Comparison of ENCODE assay signal across 1 cellular context in the genomic region with DNA sequence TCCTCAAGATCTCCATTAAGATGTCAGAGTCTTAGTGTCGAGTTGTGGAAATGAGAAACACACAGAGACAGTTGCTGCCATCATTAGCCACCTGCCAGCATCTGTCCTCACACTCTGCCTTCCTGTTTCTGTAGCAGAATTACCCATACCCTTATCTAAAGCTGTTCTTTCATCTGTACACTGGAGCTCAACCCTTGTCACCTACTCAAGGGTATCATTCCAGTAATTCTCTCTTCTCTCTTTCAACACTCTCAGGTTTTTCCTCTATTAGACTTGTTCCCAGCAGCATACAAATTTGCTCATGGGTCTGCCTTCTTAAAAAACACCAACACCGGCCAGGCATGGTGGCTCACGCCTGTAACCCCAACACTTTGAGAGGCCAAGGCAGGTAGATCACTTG.
TF ChIP-seq lines count a peak whose summit lies in the region.

No MANE protein-coding gene starts in this region.

TF ChIP-seq in GM12878, 131 proteins besides CTCF, POLR2A, EP300 and RAD21:
- no peak for TF ChIP-seq ZBED1 (IDR thresholded peaks at IDR 0.05; ENCODE audit: borderline replicate concordance)
- TF ChIP-seq ZNF217 (IDR thresholded peaks at IDR 0.05), result no peak
- TF ChIP-seq WRNIP1 (IDR thresholded peaks at IDR 0.05; ENCODE audit: borderline replicate concordance, low read depth, low read length), result no peak
- no peak for TF ChIP-seq NR2F1 (conservative IDR thresholded peaks at IDR 0.05)
- no peak for TF ChIP-seq NBN (IDR thresholded peaks at IDR 0.05)
- no peak for TF ChIP-seq DPF2 (IDR thresholded peaks at IDR 0.05)
- no peak for TF ChIP-seq SREBF1 (IDR thresholded peaks at IDR 0.05; ENCODE audit: low read length)
- no peak for TF ChIP-seq TCF7 (IDR thresholded peaks at IDR 0.05; ENCODE audit: borderline replicate concordance)
TF ChIP-seq in GM12878: peak in this region for 0.
